Comparison of ENCODE assay signal across 10 cellular contexts in genomic region chr3:187946031-187946691, GRCh38.
DNase-seq lines count a peak whose midpoint lies in the region; ATAC-seq and TF ChIP-seq lines count a peak whose summit lies in the region.
"Had no signal": no experiment of that assay in that cellular context is flagged by ENCODE, and none has a peak within 500 bp of the region (broad histone marks: within the 10 kb centered on the region; RNA-seq: fewer than 3 reads in every experiment).

No MANE protein-coding gene starts in this region.

- no peaks in the 10 kb centered on the region for H4K20me1 ChIP-seq in OCI-LY7 (ENCODE audit: insufficient read depth, low read length)

- H3K9me2 ChIP-seq in OCI-LY7 (ENCODE audit: insufficient read depth, low read length): no peaks in the 10 kb centered on the region

- peak overlapping the region; percentile 69 for H3K4me3 ChIP-seq in OCI-LY7 (ENCODE audit: low read depth, low read length, poor library complexity, severe bottlenecking)

- no peaks in the 10 kb centered on the region for H3K36me3 ChIP-seq in OCI-LY7 (ENCODE audit: insufficient read depth, low read length)

- H3K9me3 ChIP-seq in OCI-LY7 (ENCODE audit: low read length): no peaks in the 10 kb centered on the region

- H3K27ac Mint-ChIP-seq in activated CD4-positive, alpha-beta T cell treated with anti-CD3 and anti-CD28 coated beads for 36 hours: no peak overlapping the region
- H3K27ac Mint-ChIP-seq in progenitor cell of endocrine pancreas: no peak overlapping the region

- peaks cover 50% of the 10 kb centered on the region; the same call in 1 of the 2 replicates for H3K79me2 ChIP-seq in OCI-LY7 (ENCODE audit: insufficient read depth, low read depth, low read length)

- H2AFZ ChIP-seq in OCI-LY7 (ENCODE audit: low read length): no peak overlapping the region

- no peaks in the 10 kb centered on the region for H3K4me1 Mint-ChIP-seq in activated CD4-positive, alpha-beta T cell treated with anti-CD3 and anti-CD28 coated beads for 36 hours
- H3K4me1 Mint-ChIP-seq in progenitor cell of endocrine pancreas (ENCODE audit: low read depth): no peaks in the 10 kb centered on the region

- intact Hi-C loops in activated CD4-positive, alpha-beta T cell treated with anti-CD3 and anti-CD28 coated beads for 36 hours (cut with DNase I, micrococcal nuclease): no loop called here
- intact Hi-C loops in OCI-LY7 (cut with micrococcal nuclease; ENCODE audit: unreplicated experiment): loop anchor here (1.0 to 10.0 kb wide), 3 partner anchors 12 to 809 kb away; no protein-coding TSS in a partner anchor

- CTCF ChIA-PET in activated CD4-positive, alpha-beta T cell treated with anti-CD3 and anti-CD28 coated beads for 36 hours (lab: Charles Lee): interaction anchor here (0.7 to 2.3 kb wide), 3 partner anchors 9 to 198 kb away, joined by 3 to 8 read pairs (median 4); no protein-coding TSS in a partner anchor
- CTCF ChIA-PET in OCI-LY7 (lab: Charles Lee; ENCODE audit: unreplicated experiment): interaction anchor here (0.8 to 3.1 kb wide), 11 partner anchors 9 to 206 kb away, joined by 3 to 18 read pairs (median 4); partner anchors contain the start of gene BCL6

- no peaks in the 10 kb centered on the region for H3K9me3 Mint-ChIP-seq in activated CD4-positive, alpha-beta T cell treated with anti-CD3 and anti-CD28 coated beads for 36 hours (ENCODE audit: low read depth)
- H3K9me3 Mint-ChIP-seq in progenitor cell of endocrine pancreas (ENCODE audit: low read depth): no peaks in the 10 kb centered on the region

- no peak overlapping the region for H3K4me3 Mint-ChIP-seq in activated CD4-positive, alpha-beta T cell treated with anti-CD3 and anti-CD28 coated beads for 36 hours
- no peak overlapping the region for H3K4me3 Mint-ChIP-seq in progenitor cell of endocrine pancreas (ENCODE audit: low read depth)

- DNase-seq in activated CD4-positive, alpha-beta T cell treated with anti-CD3 and anti-CD28 coated beads for 36 hours: no peak
- no peak for DNase-seq in activated CD4-positive, alpha-beta T cell treated with anti-CD3 and anti-CD28 coated beads for 48 hours
- peak; percentile 90 for DNase-seq in OCI-LY7 (ENCODE audit: low spot score)
- DNase-seq in fibroblast of peridontal ligament (ENCODE audit: extremely low read depth): peak; percentile 84
- peak; percentile 49 for DNase-seq in stromal cell of bone marrow (ENCODE audit: low read depth)
- DNase-seq in occipital lobe (lab: John Stamatoyannopoulos, UW): no peak
- DNase-seq in progenitor cell of endocrine pancreas (ENCODE audit: low spot score, unreplicated experiment): no peak
- no peak for DNase-seq in NCI-H2171 (lab: John Stamatoyannopoulos, UW)
- DNase-seq: activated T-cell treated with anti-CD3 and anti-CD28 coated beads for 4 hours, T1000 had no signal

- peak overlapping the region; percentile 99 for H3K27ac ChIP-seq in OCI-LY7 (ENCODE audit: low read depth, low read length, poor library complexity, severe bottlenecking)

- peak; percentile 44 for ATAC-seq in activated CD4-positive, alpha-beta T cell treated with anti-CD3 and anti-CD28 coated beads for 36 hours

- no peaks in the 10 kb centered on the region for H3K36me3 Mint-ChIP-seq in activated CD4-positive, alpha-beta T cell treated with anti-CD3 and anti-CD28 coated beads for 36 hours (ENCODE audit: low read depth)
- H3K36me3 Mint-ChIP-seq in progenitor cell of endocrine pancreas (ENCODE audit: insufficient read depth): no peaks in the 10 kb centered on the region

- H3K4me2 ChIP-seq in OCI-LY7 (ENCODE audit: low read length): peak overlapping the region; percentile 95

- TF ChIP-seq CTCF in OCI-LY7 (conservative IDR thresholded peaks at IDR 0.05; ENCODE audit: low read length): peak; percentile 41; the same call in 1 of the 2 replicates
- TF ChIP-seq CTCF in progenitor cell of endocrine pancreas (IDR thresholded peaks at IDR 0.05; ENCODE audit: unreplicated experiment): no peak

- no peaks in the 10 kb centered on the region for H3K27me3 Mint-ChIP-seq in activated CD4-positive, alpha-beta T cell treated with anti-CD3 and anti-CD28 coated beads for 36 hours
- peaks cover 14% of the 10 kb centered on the region for H3K27me3 Mint-ChIP-seq in progenitor cell of endocrine pancreas

- no TSS peak for BruUV-seq in OCI-LY7 (replicated peaks; lab: Mats Ljungman, UMichigan)

- H3K4me1 ChIP-seq in OCI-LY7 (ENCODE audit: insufficient read depth, low read length, poor library complexity, severe bottlenecking): peaks cover 100% of the 10 kb centered on the region

- POLR2A ChIA-PET in activated CD4-positive, alpha-beta T cell treated with anti-CD3 and anti-CD28 coated beads for 36 hours (lab: Charles Lee): no interaction called here
- POLR2A ChIA-PET in OCI-LY7 (lab: Charles Lee): interaction anchor here (0.6 to 20.4 kb wide), 27 partner anchors 9 to 809 kb away, joined by 3 to 1356 read pairs (median 7); partner anchors contain the start of gene BCL6

Comparison
In these comparisons a context has a peak if more than half of its experiments do, and no peak if none do; other contexts are left out.
1. DNase-seq: peak in OCI-LY7 (single experiment), fibroblast of peridontal ligament (single experiment) and stromal cell of bone marrow (single experiment); none in activated CD4-positive, alpha-beta T cell treated with anti-CD3 and anti-CD28 coated beads for 36 hours (single experiment), activated CD4-positive, alpha-beta T cell treated with anti-CD3 and anti-CD28 coated beads for 48 hours (single experiment), occipital lobe (single experiment), progenitor cell of endocrine pancreas (single experiment) and NCI-H2171 (single experiment).